9 cellular contexts compared by ENCODE assay signal in genomic region chr11:61972112-61972795, GRCh38. TPM values are rescaled to one million over a fixed set of nuclear protein-coding genes. Genes with fewer than 3 reads are reported as not detected.
DNase-seq lines count a peak whose midpoint lies in the region; FAIRE-seq and TF ChIP-seq lines count a peak whose summit lies in the region.
"Had no signal": no experiment of that assay in that cellular context is flagged by ENCODE, and none has a peak within 500 bp of the region (broad histone marks: within the 10 kb centered on the region; RNA-seq: fewer than 3 reads in every experiment).

No MANE protein-coding gene starts in this region.

- H3K27ac ChIP-seq in ovary, result peak overlapping the region; percentile 81 to 96

- peak overlapping the region; percentile 73 to 79 for H3K4me3 Mint-ChIP-seq in CD14-positive monocyte

- peak overlapping the region; percentile 4 for H3K4me3 ChIP-seq in epithelial cell of esophagus (ENCODE audit: low read length)
- no peak overlapping the region for H3K4me3 ChIP-seq in ovary

- peaks cover 0 to 12% (median 7%) of the 10 kb centered on the region in 3 donors for H3K27me3 Mint-ChIP-seq in CD14-positive monocyte (ENCODE audit: low read depth in 3 of 3)

- H3K4me1 Mint-ChIP-seq in CD14-positive monocyte, result peaks cover 72% of the 10 kb centered on the region

- intact Hi-C loops in CD14-positive monocyte (cut with micrococcal nuclease), result loop anchor here (1.0 to 5.0 kb wide), 3 partner anchors 53 to 570 kb away; no protein-coding TSS in a partner anchor
- intact Hi-C loops in ovary (cut with DNase I), result no loop called here

- H3K36me3 Mint-ChIP-seq in CD14-positive monocyte, result peaks cover 23 to 27% of the 10 kb centered on the region in 2 donors

- H3K27me3 ChIP-seq in ovary, result no peaks in the 10 kb centered on the region

- H3K27ac Mint-ChIP-seq in CD14-positive monocyte, result peak overlapping the region; percentile 98 to 100 (median 99)

- no peak for DNase-seq in CD14-positive monocyte (ENCODE audit: low spot score)
- peak; percentile 84 for DNase-seq in RCC 7860 (ENCODE audit: low spot score)
- no peak for DNase-seq in epithelial cell of esophagus (ENCODE audit: low read depth)
- peak in 1 of 5 donors; percentile 19 for DNase-seq in ovary
- DNase-seq in GM19238 (ENCODE audit: insufficient read length, low spot score), result no peak
- no peak for DNase-seq in NCI-H1694 (lab: John Stamatoyannopoulos, UW)
- no peak for DNase-seq in H4 (ENCODE audit: low spot score)
- DNase-seq in Kasumi-1 (lab: John Stamatoyannopoulos, UW), result no peak

- 26 to 28% (median 28%) methylated on average over 9 of the region's 9 CpGs for WGBS in ovary, 3 donors

- H3K9me3 Mint-ChIP-seq in CD14-positive monocyte, result peaks cover 0 to 2% (median 0%) of the 10 kb centered on the region in 7 donors

- no peaks in the 10 kb centered on the region for H3K9me3 ChIP-seq in ovary

- no peak for TF ChIP-seq EP300 in ovary (IDR thresholded peaks at IDR 0.05)

- peak; percentile 28 for FAIRE-seq in RCC 7860 (lab: Jason Lieb, UNC)

- TF ChIP-seq POLR2A in ovary (IDR thresholded peaks at IDR 0.05), result no peak

- H3K36me3 ChIP-seq in ovary, result no peaks in the 10 kb centered on the region

- peaks cover 29% of the 10 kb centered on the region for H3K4me1 ChIP-seq in ovary (ENCODE audit: insufficient read depth)

- TF ChIP-seq CTCF in CD14-positive monocyte (IDR thresholded peaks at IDR 0.05) (no peak), epithelial cell of esophagus (IDR thresholded peaks at IDR 0.05; ENCODE audit: insufficient read depth, low read depth, low read length, missing control alignments) (no peak), ovary (IDR thresholded peaks at IDR 0.05) (no peak)

RNA-seq across cellular contexts. Expression of gene FTH1, which starts 4.8 kb away (rescaled TPM):
- polyA plus RNA-seq in CD14-positive monocyte (over 10,000 TPM in 1 of 2 donors, 1,000 to 10,000 TPM in 1; 8,968 to 11,239 TPM), ovary (1,000 to 10,000 TPM; 2,228 to 5,649 TPM)
- total RNA-seq in ovary, result 1,000 to 10,000 TPM; 1,118 to 2,442 (median 2,118) TPM
- total RNA-seq in H4 (2014; rRNA removed; shearing (Covaris generic)), result 966 and 1,264 TPM in 2 replicates

RNA-seq across cellular contexts. Expression of gene BEST1, which starts 22.1 kb away (rescaled TPM):
- polyA plus RNA-seq in CD14-positive monocyte (1 to 10 TPM; 5.9 to 7.4 TPM), ovary (1 to 10 TPM; 3.5 to 4.0 TPM)
- 10 to 100 TPM in 1 of 7 donors, 1 to 10 TPM in 6; 1.0 to 17.8 (median 6.1) TPM for total RNA-seq in ovary
- 0.39 and 0.62 TPM in 2 replicates for total RNA-seq in H4 (2014; rRNA removed; shearing (Covaris generic))
- total RNA-seq: glomerular endothelial cell had no signal

RNA-seq across cellular contexts. Expression of gene RAB3IL1, which starts 54.9 kb away (rescaled TPM):
- polyA plus RNA-seq in CD14-positive monocyte, result not detected
- total RNA-seq in ovary, result 10 to 100 TPM; 14.1 to 90.0 (median 53.8) TPM
- polyA plus RNA-seq in ovary, result 10 to 100 TPM in 1 of 2 donors, 1 to 10 TPM in 1; 4.5 to 42.8 TPM
- 2.3 and 7.4 TPM in 2 replicates for total RNA-seq in H4 (2014; rRNA removed; shearing (Covaris generic))

Comparison
In these comparisons a context has a peak if more than half of its experiments do, and no peak if none do; other contexts are left out.
1. intact Hi-C loops: an anchor here in CD14-positive monocyte (1.0 to 5.0 kb wide); none called in ovary.